Comparison of ENCODE assay signal across 8 cellular contexts in genomic region chr17:37844158-37844976, GRCh38.
DNase-seq lines count a peak whose midpoint lies in the region; ATAC-seq and TF ChIP-seq lines count a peak whose summit lies in the region.

No MANE protein-coding gene starts in this region.

- H3K36me3 ChIP-seq in SU-DHL-6 (ENCODE audit: low read length), result no peaks in the 10 kb centered on the region
- no peaks in the 10 kb centered on the region for H3K36me3 ChIP-seq in iPS-20b (ENCODE audit: insufficient read depth, low read depth, low read length)

- H3K4me3 ChIP-seq in SU-DHL-6 (ENCODE audit: insufficient read depth, low read length, poor library complexity, severe bottlenecking) (no peak overlapping the region), iPS-20b (ENCODE audit: low read length) (peak overlapping the region; percentile 64; the same call in 1 of the 2 replicates)

- TF ChIP-seq CTCF in SU-DHL-6 (IDR thresholded peaks at IDR 0.05; ENCODE audit: insufficient read depth, low read length, poor library complexity, severe bottlenecking), result peak; percentile 42

- H3K4me2 ChIP-seq in SU-DHL-6 (ENCODE audit: low read depth, low read length, poor library complexity, severe bottlenecking), result peak overlapping the region; percentile 50

- H3K79me2 ChIP-seq in SU-DHL-6 (ENCODE audit: insufficient read depth, low read length), result no peaks in the 10 kb centered on the region

- no peak overlapping the region for H2AFZ ChIP-seq in SU-DHL-6 (ENCODE audit: low read depth, low read length, severe bottlenecking)

- DNase-seq in GM04504 (ENCODE audit: low read depth) (peak; percentile 20), amniotic epithelial cell (ENCODE audit: low read depth) (peak; percentile 35), middle frontal gyrus (ENCODE audit: extremely low spot score, low spot score) (no peak), NCI-H345 (lab: John Stamatoyannopoulos, UW) (no peak)
- peak; percentile 76 for DNase-seq in stimulated activated CD4-positive, alpha-beta T cell treated with anti-CD3 and anti-CD28 coated beads, Interleukin-15, amount 100 ng/mL, for 24 hours

- peak overlapping the region; percentile 47 for H3K9ac ChIP-seq in SU-DHL-6 (ENCODE audit: low read length)
- no peak overlapping the region for H3K9ac ChIP-seq in iPS-20b (ENCODE audit: low read depth, low read length)

- no peaks in the 10 kb centered on the region for H3K4me1 ChIP-seq in iPS-20b (ENCODE audit: insufficient read depth, low read length)

- H3K27ac ChIP-seq in SU-DHL-6 (ENCODE audit: low read depth, low read length) (peak overlapping the region; percentile 85), iPS-20b (ENCODE audit: low read length) (no peak overlapping the region)

- H3K27me3 ChIP-seq in SU-DHL-6 (ENCODE audit: low read length) (no peaks in the 10 kb centered on the region), iPS-20b (ENCODE audit: insufficient read depth, low read length) (peaks cover 13% of the 10 kb centered on the region)

- no peaks in the 10 kb centered on the region for H3K9me2 ChIP-seq in SU-DHL-6 (replicated peaks; ENCODE audit: insufficient read depth, low read length)

- peaks cover 21% of the 10 kb centered on the region; the same call in 1 of the 2 replicates for H3F3A ChIP-seq in SU-DHL-6 (ENCODE audit: insufficient read depth)

- peak; percentile 68 for ATAC-seq in HG02759 (IDR thresholded peaks at IDR 0.05; ENCODE audit: unreplicated experiment)

- no peaks in the 10 kb centered on the region for H4K20me1 ChIP-seq in SU-DHL-6 (ENCODE audit: low read depth, low read length)

- H3K9me3 ChIP-seq in SU-DHL-6 (ENCODE audit: insufficient read depth, low read length) (no peaks in the 10 kb centered on the region), iPS-20b (ENCODE audit: insufficient read depth, low read depth, low read length) (no peaks in the 10 kb centered on the region)

Comparison
In these comparisons a context has a peak if more than half of its experiments do, and no peak if none do; other contexts are left out.
1. DNase-seq: peak in GM04504 (single experiment), amniotic epithelial cell (single experiment) and stimulated activated CD4-positive, alpha-beta T cell treated with anti-CD3 and anti-CD28 coated beads, Interleukin-15, amount 100 ng/mL, for 24 hours (single experiment); none in middle frontal gyrus (single experiment) and NCI-H345 (single experiment).